In the genomic region with DNA sequence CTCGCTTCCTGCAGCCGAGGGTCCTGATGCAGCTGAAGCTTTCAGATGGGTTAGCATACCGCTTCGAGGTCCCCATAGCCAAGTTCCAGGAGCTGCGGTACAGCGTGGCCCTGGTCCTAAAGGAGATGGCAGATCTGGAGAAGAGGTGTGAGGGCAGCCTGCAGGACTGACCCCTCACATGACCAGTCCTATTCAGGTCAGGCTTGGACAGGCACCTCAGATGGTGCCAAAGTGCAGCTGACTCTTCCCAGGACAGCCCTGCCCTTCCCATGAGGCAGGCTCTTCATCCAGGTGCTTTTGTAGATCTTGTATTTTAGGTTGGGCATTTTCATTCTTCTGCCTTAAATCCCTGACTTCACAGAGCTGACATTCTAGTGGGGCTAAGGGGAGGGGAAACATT, we compare ENCODE assay signal across 1 cellular context.
TF ChIP-seq lines count a peak whose summit lies in the region.

No MANE protein-coding gene starts in this region.

TF ChIP-seq in endothelial cell of umbilical vein, 7 proteins besides CTCF, POLR2A, EP300 and RAD21:
- no peak for TF ChIP-seq EZH2 (IDR thresholded peaks at IDR 0.05; ENCODE audit: borderline replicate concordance, low read depth, low read length, severe bottlenecking)
- TF ChIP-seq FOS (IDR thresholded peaks at IDR 0.05; ENCODE audit: borderline replicate concordance, insufficient read depth, low read length): no peak
- TF ChIP-seq GATA2 (IDR thresholded peaks at IDR 0.05; ENCODE audit: insufficient read depth, insufficient read length, low read depth, low read length): no peak
- no peak for TF ChIP-seq MAX (IDR thresholded peaks at IDR 0.05; ENCODE audit: insufficient read depth, insufficient read length)
- TF ChIP-seq MYC (IDR thresholded peaks at IDR 0.05; ENCODE audit: low read depth, low read length): no peak
- no peak for TF ChIP-seq JUN (IDR thresholded peaks at IDR 0.05; ENCODE audit: borderline replicate concordance, insufficient read depth, insufficient read length, low read depth)
- TF ChIP-seq POLR2AphosphoS5 (IDR thresholded peaks at IDR 0.05; ENCODE audit: insufficient read depth, low read depth, low read length): no peak
